In the genomic region with DNA sequence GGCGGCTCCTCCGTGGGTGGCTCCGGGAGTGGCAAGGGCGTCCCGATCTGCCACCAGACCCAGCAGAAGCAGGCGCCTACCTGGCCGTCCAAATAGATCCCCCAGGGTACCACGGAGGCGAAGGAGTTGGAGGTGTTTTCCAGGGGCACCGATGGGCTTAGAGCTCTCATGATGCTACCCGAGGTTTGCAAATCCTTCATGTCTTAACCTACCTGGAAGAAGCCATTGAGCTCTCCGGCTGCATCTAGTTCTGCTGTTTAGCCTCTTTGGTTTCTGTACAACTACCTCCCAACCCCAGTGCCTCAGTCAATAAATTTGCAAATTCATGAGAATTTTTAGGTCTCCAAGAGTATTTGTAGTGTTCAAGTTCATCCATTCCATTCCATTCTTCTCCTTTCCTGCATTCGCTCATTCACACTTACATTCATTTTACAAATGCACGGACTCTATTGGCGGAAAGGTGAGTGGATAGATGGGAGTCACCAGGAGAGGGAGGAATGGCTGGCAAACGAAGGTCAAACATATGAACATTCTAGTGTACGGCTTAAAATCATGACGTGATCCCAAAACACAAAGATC, we compare ENCODE assay signal across 8 cellular contexts. TPM values are rescaled to one million over a fixed set of nuclear protein-coding genes. Genes with fewer than 3 reads are reported as not detected.
DNase-seq lines count a peak whose midpoint lies in the region; ATAC-seq, FAIRE-seq and TF ChIP-seq lines count a peak whose summit lies in the region.
"Had no signal": no experiment of that assay in that cellular context is flagged by ENCODE, and none has a peak within 500 bp of the region (broad histone marks: within the 10 kb centered on the region; RNA-seq: fewer than 3 reads in every experiment).

No MANE protein-coding gene starts in this region.

- H3K4me1 Mint-ChIP-seq in activated naive CD4-positive, alpha-beta T cell treated with anti-CD3 and anti-CD28 coated beads, Interleukin-2, amount 10 ng/mL, durations not matched to agents 7 days and 5 days, result peaks cover 21% of the 10 kb centered on the region

- H3K4me1 ChIP-seq in right cardiac atrium (ENCODE audit: control insufficient read depth, insufficient read depth, low read length) (peaks cover 3% of the 10 kb centered on the region), small intestine (ENCODE audit: control insufficient read depth in 2 of 2, insufficient read depth in 1 of 2, low read depth in 1 of 2, low read length in 1 of 2) (no peaks in the 10 kb centered on the region), body of pancreas (peaks cover 17% of the 10 kb centered on the region)

- ATAC-seq in right cardiac atrium (no peak), body of pancreas (no peak)
- ATAC-seq: HCT116 had no signal

- H3K9me3 Mint-ChIP-seq in activated naive CD4-positive, alpha-beta T cell treated with anti-CD3 and anti-CD28 coated beads, Interleukin-2, amount 10 ng/mL, durations not matched to agents 7 days and 5 days, result no peaks in the 10 kb centered on the region

- no peak for FAIRE-seq in small intestine (lab: Jason Lieb, UNC)

- H3K27me3 Mint-ChIP-seq in activated naive CD4-positive, alpha-beta T cell treated with anti-CD3 and anti-CD28 coated beads, Interleukin-2, amount 10 ng/mL, durations not matched to agents 7 days and 5 days, result peaks cover 77% of the 10 kb centered on the region

- intact Hi-C loops in right cardiac atrium (cut with DNase I), result no loop called here
- intact Hi-C loops in body of pancreas (cut with DNase I), result no loop called here

- H3K27ac ChIP-seq in WERI-Rb-1, result no peak overlapping the region
- no peak overlapping the region for H3K27ac ChIP-seq in right cardiac atrium (ENCODE audit: low read length)
- no peak overlapping the region for H3K27ac ChIP-seq in small intestine (ENCODE audit: low read depth in 1 of 2, low read length in 1 of 2)
- no peak overlapping the region for H3K27ac ChIP-seq in body of pancreas

- no peak for TF ChIP-seq POLR2A in body of pancreas (IDR thresholded peaks at IDR 0.05)

- DNase-seq in H7 (no peak), WERI-Rb-1 (no peak), right cardiac atrium (no peak), small intestine (no peak), body of pancreas (no peak), cerebellum (ENCODE audit: low spot score) (no peak)
- DNase-seq in activated naive CD4-positive, alpha-beta T cell treated with anti-CD3 and anti-CD28 coated beads, Interleukin-2, amount 10 ng/mL, durations not matched to agents 7 days and 5 days, result no peak

- H3K9me3 ChIP-seq in WERI-Rb-1 (ENCODE audit: severe bottlenecking) (peaks cover 9% of the 10 kb centered on the region), right cardiac atrium (ENCODE audit: control insufficient read depth, low read length) (no peaks in the 10 kb centered on the region), small intestine (ENCODE audit: control insufficient read depth, low read depth) (no peaks in the 10 kb centered on the region), body of pancreas (no peaks in the 10 kb centered on the region)

- no peak overlapping the region for H3K27ac Mint-ChIP-seq in activated naive CD4-positive, alpha-beta T cell treated with anti-CD3 and anti-CD28 coated beads, Interleukin-2, amount 10 ng/mL, durations not matched to agents 7 days and 5 days

- H3K36me3 ChIP-seq in H7 (replicated peaks; ENCODE audit: control insufficient read depth, insufficient read depth, low read length), result no peaks in the 10 kb centered on the region
- H3K36me3 ChIP-seq in WERI-Rb-1, result no peaks in the 10 kb centered on the region
- H3K36me3 ChIP-seq in small intestine (ENCODE audit: control insufficient read depth in 2 of 2, insufficient read depth in 2 of 2, low read length in 2 of 2), result no peaks in the 10 kb centered on the region
- no peaks in the 10 kb centered on the region for H3K36me3 ChIP-seq in body of pancreas (replicated peaks in 1 of 2; ENCODE audit: insufficient read depth in 1 of 2, low read depth in 2 of 2)

- no peak for TF ChIP-seq CTCF in WERI-Rb-1 (IDR thresholded peaks at IDR 0.05; ENCODE audit: low read depth, low read length)
- no peak for TF ChIP-seq CTCF in body of pancreas (IDR thresholded peaks at IDR 0.05)

- no peak overlapping the region for H3K4me3 Mint-ChIP-seq in activated naive CD4-positive, alpha-beta T cell treated with anti-CD3 and anti-CD28 coated beads, Interleukin-2, amount 10 ng/mL, durations not matched to agents 7 days and 5 days

- CTCF ChIA-PET in activated naive CD4-positive, alpha-beta T cell treated with anti-CD3 and anti-CD28 coated beads, Interleukin-2, amount 10 ng/mL, durations not matched to agents 7 days and 5 days (lab: Charles Lee), result no interaction called here

- 25% methylated on average over 18 of the region's 18 CpGs for WGBS in right cardiac atrium
- 21 to 32% (median 23%) methylated on average over 16 to 18 of the region's 18 CpGs for WGBS in small intestine, 3 donors
- WGBS in body of pancreas, 2 donors, result 16 to 58% methylated on average over 8 to 18 of the region's 18 CpGs

- H3K4me3 ChIP-seq in H7 (ENCODE audit: insufficient read depth, low read depth, low read length), result peak overlapping the region; percentile 18; the same call in 1 of the 2 replicates
- peak overlapping the region; percentile 53 for H3K4me3 ChIP-seq in WERI-Rb-1 (ENCODE audit: low read depth, low read length)
- H3K4me3 ChIP-seq in right cardiac atrium (ENCODE audit: low read length), result peak overlapping the region; percentile 56
- H3K4me3 ChIP-seq in small intestine (ENCODE audit: low read depth in 1 of 2, low read length in 2 of 2), result peak overlapping the region; percentile 33 to 48
- no peak overlapping the region for H3K4me3 ChIP-seq in body of pancreas

- peaks cover 2% of the 10 kb centered on the region for H3K36me3 Mint-ChIP-seq in activated naive CD4-positive, alpha-beta T cell treated with anti-CD3 and anti-CD28 coated beads, Interleukin-2, amount 10 ng/mL, durations not matched to agents 7 days and 5 days

- H3K27me3 ChIP-seq in H7 (ENCODE audit: control insufficient read depth, insufficient read depth, low read length) (peaks cover 15% of the 10 kb centered on the region), WERI-Rb-1 (ENCODE audit: insufficient read depth, low read depth, severe bottlenecking) (peaks cover 28% of the 10 kb centered on the region), right cardiac atrium (ENCODE audit: control insufficient read depth, insufficient read depth) (no peaks in the 10 kb centered on the region), small intestine (ENCODE audit: control insufficient read depth in 2 of 2, insufficient read depth in 2 of 2, low read length in 2 of 2) (peaks cover 0 to 17% of the 10 kb centered on the region in 2 donors), body of pancreas (peaks cover 5 to 32% of the 10 kb centered on the region in 2 donors)

RNA-seq across cellular contexts. Expression of gene LORICRIN, which starts 2.4 kb away (rescaled TPM):
- not detected in 2 replicates for total RNA-seq in H7 (2014; rRNA removed; shearing (Covaris generic))
- not detected for total RNA-seq in right cardiac atrium
- not detected for polyA plus RNA-seq in right cardiac atrium
- not detected for polyA plus RNA-seq in small intestine
- total RNA-seq in body of pancreas, result not detected
- not detected for total RNA-seq in cerebellum

RNA-seq across cellular contexts. Expression of gene PRR9, which starts 44.5 kb away (rescaled TPM):
- not detected in 2 replicates for total RNA-seq in H7 (2014; rRNA removed; shearing (Covaris generic))
- total RNA-seq in right cardiac atrium (not detected), body of pancreas (not detected), cerebellum (not detected)
- polyA plus RNA-seq in right cardiac atrium (not detected), small intestine (not detected)

RNA-seq across cellular contexts. Expression of gene PGLYRP3, which starts 50.9 kb away (rescaled TPM):
- total RNA-seq in H7 (2014; rRNA removed; shearing (Covaris generic)), result not detected in 2 replicates
- total RNA-seq in right cardiac atrium, result not detected
- polyA plus RNA-seq in right cardiac atrium, result not detected
- polyA plus RNA-seq in small intestine, result not detected
- not detected for total RNA-seq in body of pancreas
- not detected for total RNA-seq in cerebellum

RNA-seq across cellular contexts. Expression of gene LELP1, which starts 58.7 kb away (rescaled TPM):
- not detected in 2 replicates for total RNA-seq in H7 (2014; rRNA removed; shearing (Covaris generic))
- not detected for total RNA-seq in right cardiac atrium
- not detected for polyA plus RNA-seq in right cardiac atrium
- not detected for polyA plus RNA-seq in small intestine
- not detected for total RNA-seq in body of pancreas
- not detected for total RNA-seq in cerebellum

Comparison
In these comparisons a context has a peak if more than half of its experiments do, and no peak if none do; other contexts are left out.
1. H3K4me3 ChIP-seq: peak in H7 (single experiment), WERI-Rb-1 (single experiment), right cardiac atrium (single experiment) and small intestine (2 of 2); none in body of pancreas (0 of 2).